In the genomic region with DNA sequence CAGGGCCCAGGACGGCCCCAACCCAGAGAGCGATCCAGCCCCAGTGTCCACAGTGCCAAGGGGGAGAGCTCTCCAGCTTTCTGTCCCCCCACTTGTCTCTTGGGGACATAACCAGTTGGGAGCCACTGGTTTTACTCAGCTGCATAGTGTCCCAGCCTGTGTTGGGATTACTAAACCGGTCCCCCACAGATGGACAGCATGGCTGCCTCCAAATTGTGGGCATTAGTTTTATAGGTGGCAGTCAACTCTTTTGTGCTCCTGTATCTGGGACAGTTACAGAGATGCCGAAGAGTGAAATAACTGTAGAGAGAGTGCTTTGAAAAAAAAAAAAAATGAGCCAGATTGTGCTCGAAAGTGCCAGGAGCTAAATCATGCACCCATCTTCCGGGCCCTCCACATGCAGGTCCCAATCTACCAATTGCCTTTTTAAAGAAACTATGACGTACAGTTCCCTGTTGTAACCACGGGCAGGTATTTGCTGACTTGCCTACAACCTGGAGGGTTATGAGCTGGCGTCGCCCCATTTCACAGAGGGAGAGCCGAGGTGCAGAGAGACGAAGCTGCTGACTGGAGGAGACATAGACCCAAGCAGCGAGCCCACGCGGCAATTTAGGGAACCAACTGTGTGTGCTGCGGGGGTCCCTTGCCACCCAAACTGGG, we compare ENCODE assay signal across 19 cellular contexts. TPM values are rescaled to one million over a fixed set of nuclear protein-coding genes. Genes with fewer than 3 reads are reported as not detected.
DNase-seq lines count a peak whose midpoint lies in the region; ATAC-seq, FAIRE-seq and TF ChIP-seq lines count a peak whose summit lies in the region.
"Had no signal": no experiment of that assay in that cellular context is flagged by ENCODE, and none has a peak within 500 bp of the region (broad histone marks: within the 10 kb centered on the region; RNA-seq: fewer than 3 reads in every experiment).

No MANE protein-coding gene starts in this region.

- TF ChIP-seq CTCF in right lobe of liver (IDR thresholded peaks at IDR 0.05), result no peak
- no peak for TF ChIP-seq CTCF in HepG2 (CRISPR knock-in tag; IDR thresholded peaks at IDR 0.05)
- TF ChIP-seq CTCF in dorsolateral prefrontal cortex (IDR thresholded peaks at IDR 0.05 in 54 of 56, conservative IDR thresholded peaks at IDR 0.05 in 2 of 56; ENCODE audit: low read depth in 1 of 56, partially characterized antibody in 56 of 56), result no peak
- no peak for TF ChIP-seq CTCF in chondrocyte (IDR thresholded peaks at IDR 0.05)

- no peak overlapping the region for H3K27ac Mint-ChIP-seq in chondrocyte (ENCODE audit: unreplicated experiment)
- H3K27ac Mint-ChIP-seq in stimulated activated memory B cell treated with anti-CD40 and anti-IgM and Interleukin-4, amounts not matched to agents 10 μg/mL and 1 μg/mL and 100 μg/mL, for 72 hours, result no peak overlapping the region

- no peak overlapping the region for H3K18ac ChIP-seq in trophoblast cell (ENCODE audit: low read length)

- H4K8ac ChIP-seq in trophoblast cell (ENCODE audit: low read depth, low read length), result no peak overlapping the region

- peaks cover 0 to 17% (median 5%) of the 10 kb centered on the region in 4 donors for H3K4me1 ChIP-seq in right lobe of liver
- peaks cover 28% of the 10 kb centered on the region for H3K4me1 ChIP-seq in HepG2 (ENCODE audit: insufficient read depth, low read length)
- H3K4me1 ChIP-seq in trophoblast cell (ENCODE audit: control insufficient read depth in 1 of 2, insufficient read depth in 2 of 2, low read length in 2 of 2), result no peaks in the 10 kb centered on the region

- H2AK5ac ChIP-seq in trophoblast cell (ENCODE audit: low read length), result no peak overlapping the region

- no peak overlapping the region for H3K23ac ChIP-seq in trophoblast cell (ENCODE audit: low read length)

- BruUV-seq in HepG2 (replicated peaks; lab: Mats Ljungman, UMichigan), result no TSS peak

- TF ChIP-seq EP300 in HepG2 (IDR thresholded peaks at IDR 0.05; ENCODE audit: low read depth in 2 of 2, low read length in 2 of 2) (no peak), HepG2 (CRISPR knock-in tag; IDR thresholded peaks at IDR 0.05; ENCODE audit: borderline replicate concordance) (no peak)

- no peak for TF ChIP-seq RAD21 in HepG2 (CRISPR knock-in tag; IDR thresholded peaks at IDR 0.05)

- no peak overlapping the region for H2BK120ac ChIP-seq in trophoblast cell (ENCODE audit: insufficient read depth, low read length, poor library complexity)

- H3K79me2 ChIP-seq in HepG2 (ENCODE audit: insufficient read depth, low read length) (peaks cover 4% of the 10 kb centered on the region), trophoblast cell (ENCODE audit: control insufficient read depth, insufficient read depth, low read length, poor library complexity) (no peaks in the 10 kb centered on the region)

- in situ Hi-C loops in HepG2 (cut with HindIII; ENCODE audit: extremely low pct_ligation_motif_present, low pct_unique_long_range_greater_than_20kb), result no loop called here

- no peak for FAIRE-seq in HepG2 (lab: Jason Lieb, UNC)
- FAIRE-seq: bronchial epithelial cell, GM12892, H54 had no signal

- H3K36me3 ChIP-seq in right lobe of liver, result no peaks in the 10 kb centered on the region
- H3K36me3 ChIP-seq in HepG2 (replicated peaks in 1 of 2; ENCODE audit: control insufficient read depth in 1 of 2, insufficient read depth in 2 of 2, low read length in 2 of 2), result no peaks in the 10 kb centered on the region
- no peaks in the 10 kb centered on the region for H3K36me3 ChIP-seq in trophoblast cell (ENCODE audit: control insufficient read depth in 1 of 2, insufficient read depth in 2 of 2, low read length in 2 of 2)

- no peak overlapping the region for H4K12ac ChIP-seq in trophoblast cell (ENCODE audit: low read depth, low read length)

- no peak overlapping the region for H3K4me3 Mint-ChIP-seq in chondrocyte (ENCODE audit: unreplicated experiment)
- H3K4me3 Mint-ChIP-seq in stimulated activated memory B cell treated with anti-CD40 and anti-IgM and Interleukin-4, amounts not matched to agents 10 μg/mL and 1 μg/mL and 100 μg/mL, for 72 hours, result no peak overlapping the region

- no peak overlapping the region for H2BK5ac ChIP-seq in trophoblast cell (ENCODE audit: low read depth, low read length, poor library complexity)

- H2BK12ac ChIP-seq in trophoblast cell (ENCODE audit: low read length), result no peak overlapping the region

- POLR2A ChIA-PET in HepG2 (lab: Yijun Ruan, JAX), result no interaction called here

- intact Hi-C loops in right lobe of liver (cut with DNase I), result loop anchor here in 1 of 2 donors (10.0 kb wide), 1 partner anchor 61 kb away; no protein-coding TSS in a partner anchor
- intact Hi-C loops in HepG2 (cut with micrococcal nuclease; ENCODE audit: unreplicated experiment), result no loop called here
- intact Hi-C loops in dorsolateral prefrontal cortex (cut with DNase I), result no loop called here

- H4K20me1 ChIP-seq in HepG2 (ENCODE audit: insufficient read depth, low read length), result 0 out of 2 replicates have a peak, but pooled peaks cover 3% of the 10 kb centered on the region

- peaks cover 46% of the 10 kb centered on the region for H3K4me1 Mint-ChIP-seq in chondrocyte (ENCODE audit: low read depth)
- peaks cover 45% of the 10 kb centered on the region for H3K4me1 Mint-ChIP-seq in stimulated activated memory B cell treated with anti-CD40 and anti-IgM and Interleukin-4, amounts not matched to agents 10 μg/mL and 1 μg/mL and 100 μg/mL, for 72 hours

- ATAC-seq in right lobe of liver, result no peak
- ATAC-seq in HepG2, result no peak
- no peak for ATAC-seq in GM21723 (IDR thresholded peaks at IDR 0.05; ENCODE audit: unreplicated experiment)
- ATAC-seq in stimulated activated memory B cell treated with anti-CD40 and anti-IgM and Interleukin-4, amounts not matched to agents 10 μg/mL and 1 μg/mL and 100 μg/mL, for 72 hours, result no peak

- H3K14ac ChIP-seq in trophoblast cell (ENCODE audit: low read length), result no peak overlapping the region

- TF ChIP-seq POLR2A in right lobe of liver (IDR thresholded peaks at IDR 0.05) (no peak), HepG2 (IDR thresholded peaks at IDR 0.05; ENCODE audit: insufficient read depth in 1 of 2, low read depth in 2 of 2, low read length in 2 of 2) (no peak)

- no peaks in the 10 kb centered on the region for H3K27me3 Mint-ChIP-seq in chondrocyte (ENCODE audit: low read depth)
- peaks cover 20% of the 10 kb centered on the region for H3K27me3 Mint-ChIP-seq in stimulated activated memory B cell treated with anti-CD40 and anti-IgM and Interleukin-4, amounts not matched to agents 10 μg/mL and 1 μg/mL and 100 μg/mL, for 72 hours

- H3K27me3 ChIP-seq in right lobe of liver (no peaks in the 10 kb centered on the region), HepG2 (ENCODE audit: control insufficient read depth in 1 of 2, insufficient read depth in 2 of 2, low read length in 2 of 2) (no peaks in the 10 kb centered on the region), dorsolateral prefrontal cortex (no peaks in the 10 kb centered on the region), trophoblast cell (ENCODE audit: insufficient read depth, low read length) (peaks cover 90% of the 10 kb centered on the region)
- H3K27me3 ChIP-seq: SJCRH30 had no signal

- DNase-seq in right lobe of liver (no peak), HepG2 (ENCODE audit: low spot score) (no peak), dorsolateral prefrontal cortex (no peak), trophoblast cell (peak; percentile 71 to 77), chondrocyte (ENCODE audit: low spot score) (no peak), NCI-H187 (lab: John Stamatoyannopoulos, UW) (no peak)
- DNase-seq: ACHN; activated CD8-positive, alpha-beta memory T cell treated with anti-CD3 and anti-CD28 coated beads, Interleukin-2, amount 50 U/mL, for 4 hours; NCI-H146; NCI-H446; retina; SJCRH30; T-helper 9 cell had no signal

- H3K4me3 ChIP-seq in right lobe of liver, result no peak overlapping the region
- no peak overlapping the region for H3K4me3 ChIP-seq in HepG2 (replicated peaks in 1 of 3; ENCODE audit: insufficient read depth in 1 of 3, low read depth in 2 of 3, low read length in 3 of 3)
- peak overlapping the region in 1 of 59 donors; percentile 21 for H3K4me3 ChIP-seq in dorsolateral prefrontal cortex
- no peak overlapping the region for H3K4me3 ChIP-seq in trophoblast cell (ENCODE audit: low read depth, low read length)
- H3K4me3 ChIP-seq: SJCRH30 had no signal

- H3K4me2 ChIP-seq in HepG2 (ENCODE audit: low read depth, low read length) (no peak overlapping the region), trophoblast cell (ENCODE audit: low read length) (no peak overlapping the region)
- H3K4me2 ChIP-seq: KMS-11 had no signal

- no peak overlapping the region for H4K91ac ChIP-seq in trophoblast cell (ENCODE audit: low read depth, low read length)

- H3K27ac ChIP-seq in right lobe of liver (peak overlapping the region in 2 of 3 donors; percentile 15 to 55), HepG2 (ENCODE audit: extremely low read length, insufficient read depth, low read length) (no peak overlapping the region), dorsolateral prefrontal cortex (peak overlapping the region in 55 of 59 donors; percentile 3 to 99 (median 88)), trophoblast cell (ENCODE audit: low read depth, low read length) (no peak overlapping the region)
- H3K27ac ChIP-seq: KMS-11, SJCRH30 had no signal

- no peaks in the 10 kb centered on the region for H3K36me3 Mint-ChIP-seq in chondrocyte (ENCODE audit: low read depth)
- H3K36me3 Mint-ChIP-seq in stimulated activated memory B cell treated with anti-CD40 and anti-IgM and Interleukin-4, amounts not matched to agents 10 μg/mL and 1 μg/mL and 100 μg/mL, for 72 hours, result no peaks in the 10 kb centered on the region

- H3K9me3 Mint-ChIP-seq in chondrocyte (ENCODE audit: low read depth), result no peaks in the 10 kb centered on the region
- no peaks in the 10 kb centered on the region for H3K9me3 Mint-ChIP-seq in stimulated activated memory B cell treated with anti-CD40 and anti-IgM and Interleukin-4, amounts not matched to agents 10 μg/mL and 1 μg/mL and 100 μg/mL, for 72 hours

- H2AFZ ChIP-seq in HepG2 (ENCODE audit: low read length) (no peak overlapping the region), trophoblast cell (ENCODE audit: insufficient read depth, low read length, poor library complexity) (no peak overlapping the region)

- CTCF ChIA-PET in HepG2 (lab: Yijun Ruan, JAX; ENCODE audit: low intra/inter-chr PET ratio, low total read pairs), result no interaction called here

- no peaks in the 10 kb centered on the region for H3K9me3 ChIP-seq in right lobe of liver
- no peaks in the 10 kb centered on the region for H3K9me3 ChIP-seq in HepG2 (ENCODE audit: low read length)
- H3K9me3 ChIP-seq in trophoblast cell (ENCODE audit: insufficient read depth, low read depth, low read length), result peaks cover 10% of the 10 kb centered on the region
- H3K9me3 ChIP-seq: SJCRH30 had no signal

- H3K9ac ChIP-seq in HepG2 (ENCODE audit: insufficient read depth, low read depth, low read length), result no peak overlapping the region
- H3K9ac ChIP-seq in trophoblast cell (ENCODE audit: low read length), result no peak overlapping the region
- H3K9ac ChIP-seq: KMS-11 had no signal

- no peaks in the 10 kb centered on the region for H3K79me1 ChIP-seq in trophoblast cell (ENCODE audit: low read length)

- 39% methylated on average over 6 of the region's 16 CpGs for WGBS in right lobe of liver (ENCODE audit: insufficient coverage, low coverage, low lambda C conversion rate, missing lambda C conversion rate)
- WGBS in HepG2 (ENCODE audit: low lambda C conversion rate), result 88% methylated on average over 13 of the region's 16 CpGs
- WGBS in trophoblast cell (ENCODE audit: extremely low coverage, insufficient coverage, insufficient read length), result no CpG with 5 or more reads among the region's 16 CpGs

- no peak overlapping the region for H3K4ac ChIP-seq in trophoblast cell (ENCODE audit: low read depth, low read length)

RNA-seq across cellular contexts. Expression of gene NFIC, which starts 2.4 kb away (rescaled TPM):
- 100 to 1,000 TPM in 4 of 6 experiments, 10 to 100 TPM in 2; 94.6 to 168 (median 120) TPM for total RNA-seq in right lobe of liver
- total RNA-seq in HepG2 (2016; rRNA removed; fragmentation: Illumina TruSeq; extraction: Trizol), result 2.5 and 2.9 TPM in 2 replicates
- 2.9 and 3.0 TPM in 2 replicates for total RNA-seq in HepG2 (2016; cell fraction: cytosol; rRNA removed; fragmentation: Illumina TruSeq; extraction: Trizol; ENCODE audit: low read depth)
- total RNA-seq in HepG2 (2016; cell fraction: insoluble cytoplasmic fraction; rRNA removed; fragmentation: Illumina TruSeq; extraction: Trizol), result 3.0 and 3.2 TPM in 2 replicates
- total RNA-seq in HepG2 (2016; cell fraction: membrane; rRNA removed; fragmentation: Illumina TruSeq; extraction: Trizol), result 2.5 and 2.9 TPM in 2 replicates
- total RNA-seq in HepG2 (2016; cell fraction: nucleus; rRNA removed; fragmentation: Illumina TruSeq; extraction: Trizol), result 3.8 and 5.6 TPM in 2 replicates
- 1.3 and 1.6 TPM in 2 replicates for polyA plus RNA-seq in HepG2 (2011; rRNA removed)
- polyA plus RNA-seq in HepG2 (2011; cell fraction: cytosol; rRNA removed), result 0.71 and 0.79 TPM in 2 replicates
- polyA plus RNA-seq in HepG2 (2011; cell fraction: nucleus; rRNA removed), result 5.1 and 8.1 TPM in 2 replicates
- polyA plus RNA-seq in HepG2 (2012), result 5.9 and 8.4 TPM in 2 replicates
- polyA plus RNA-seq in HepG2 (2016; cell fraction: cytosol; fragmentation: Illumina TruSeq; extraction: Trizol; ENCODE audit: low read depth), result 1.1 and 1.4 TPM in 2 replicates
- polyA plus RNA-seq in HepG2 (2016; cell fraction: insoluble cytoplasmic fraction; fragmentation: Illumina TruSeq; extraction: Trizol; ENCODE audit: low read depth), result 8.2 and 9.6 TPM in 2 replicates
- polyA plus RNA-seq in HepG2 (2016; cell fraction: membrane; fragmentation: Illumina TruSeq; extraction: Trizol; ENCODE audit: low read depth), result 4.6 and 4.8 TPM in 2 replicates
- 7.4 and 9.8 TPM in 2 replicates for polyA plus RNA-seq in HepG2 (2016; cell fraction: nucleus; fragmentation: Illumina TruSeq; extraction: Trizol; ENCODE audit: insufficient read depth, low read depth)
- 5.3 and 16.7 TPM in 2 replicates for polyA minus RNA-seq in HepG2 (2011; rRNA and poly(A)+ RNA removed; ENCODE audit: low replicate concordance)
- 5.2 and 5.4 TPM in 2 replicates for polyA minus RNA-seq in HepG2 (2011; cell fraction: cytosol; rRNA and poly(A)+ RNA removed)
- polyA minus RNA-seq in HepG2 (2011; cell fraction: nucleus; rRNA and poly(A)+ RNA removed), result 5.1 and 5.3 TPM in 2 replicates
- total RNA-seq in dorsolateral prefrontal cortex, result 100 to 1,000 TPM in 118 of 120 experiments, 10 to 100 TPM in 2; 98.0 to 269 (median 135) TPM
- 5.4 and 6.1 TPM in 2 replicates for polyA plus RNA-seq in trophoblast cell (2013)
- 81.5 to 85.5 TPM (median 83.4 TPM) in 3 replicates for total RNA-seq in chondrocyte

Comparison
In these comparisons a context has a peak if more than half of its experiments do, and no peak if none do; other contexts are left out.
1. H3K27ac ChIP-seq: peak in right lobe of liver (2 of 3) and dorsolateral prefrontal cortex (55 of 59); none in HepG2 (single experiment) and trophoblast cell (single experiment).
2. RNA of gene NFIC, which starts 2.4 kb away (total RNA-seq): 94.6 to 168 TPM in right lobe of liver, 98.0 to 269 TPM in dorsolateral prefrontal cortex and 81.5 to 85.5 TPM in chondrocyte; 2.5 to 5.6 TPM in HepG2; every median in the first group is over 10 times any median in the second.
3. DNase-seq: peak in trophoblast cell (2 of 2); none in right lobe of liver (0 of 3), HepG2 (single experiment), dorsolateral prefrontal cortex (0 of 10), chondrocyte (single experiment) and NCI-H187 (0 of 2).